In genomic region chr22:18077087-18077638, GRCh38 we compare ENCODE assay signal across 7 cellular contexts. TPM values are rescaled to one million over a fixed set of nuclear protein-coding genes. Genes with fewer than 3 reads are reported as not detected.
DNase-seq lines count a peak whose midpoint lies in the region; ATAC-seq and TF ChIP-seq lines count a peak whose summit lies in the region.

No MANE protein-coding gene starts in this region.

- H3K27me3 ChIP-seq in GM23248 (replicated peaks; ENCODE audit: insufficient read depth) (no peaks in the 10 kb centered on the region), hepatocyte (no peaks in the 10 kb centered on the region)

- H3K4me1 ChIP-seq in GM23248 (ENCODE audit: insufficient read depth) (peaks cover 16% of the 10 kb centered on the region), hepatocyte (ENCODE audit: insufficient read depth) (peaks cover 21% of the 10 kb centered on the region)

- peaks cover 15% of the 10 kb centered on the region for H3K36me3 Mint-ChIP-seq in T-helper 17 cell (ENCODE audit: low read depth)
- peaks cover 26 to 34% of the 10 kb centered on the region in 2 donors for H3K36me3 Mint-ChIP-seq in stimulated activated naive B cell treated with anti-CD40 and anti-IgM and Interleukin-4, amounts not matched to agents 10 μg/mL and 1 μg/mL and 100 μg/mL, for 72 hours

- no peak for TF ChIP-seq CTCF in hepatocyte (IDR thresholded peaks at IDR 0.05; ENCODE audit: poor library complexity)

- no peaks in the 10 kb centered on the region for H3K9me2 ChIP-seq in GM23248 (ENCODE audit: insufficient read depth)
- H3K9me2 ChIP-seq in hepatocyte (replicated peaks; ENCODE audit: insufficient read depth), result no peaks in the 10 kb centered on the region

- peak overlapping the region; percentile 93 for H3K9ac ChIP-seq in GM23248

- H3K36me3 ChIP-seq in GM23248 (ENCODE audit: low read depth), result peaks cover 12% of the 10 kb centered on the region; the same call in 1 of the 2 replicates
- H3K36me3 ChIP-seq in hepatocyte (replicated peaks; ENCODE audit: insufficient read depth, low read depth), result no peaks in the 10 kb centered on the region

- DNase-seq in GM23248 (no peak), T-helper 17 cell (no peak), hepatocyte (ENCODE audit: low spot score) (no peak), T-helper 9 cell (no peak)
- DNase-seq in stimulated activated naive B cell treated with anti-CD40 and anti-IgM and Interleukin-4, amounts not matched to agents 10 μg/mL and 1 μg/mL and 100 μg/mL, for 72 hours, result no peak

- H3K4me3 Mint-ChIP-seq in T-helper 17 cell, result peak overlapping the region; percentile 98
- H3K4me3 Mint-ChIP-seq in stimulated activated naive B cell treated with anti-CD40 and anti-IgM and Interleukin-4, amounts not matched to agents 10 μg/mL and 1 μg/mL and 100 μg/mL, for 72 hours, result peak overlapping the region; percentile 86 to 93

- H3K27ac Mint-ChIP-seq in T-helper 17 cell, result peak overlapping the region; percentile 96
- H3K27ac Mint-ChIP-seq in stimulated activated naive B cell treated with anti-CD40 and anti-IgM and Interleukin-4, amounts not matched to agents 10 μg/mL and 1 μg/mL and 100 μg/mL, for 72 hours, result peak overlapping the region; percentile 95

- peaks cover 52% of the 10 kb centered on the region for H3K79me2 ChIP-seq in GM23248 (ENCODE audit: insufficient read depth)
- peaks cover 47% of the 10 kb centered on the region for H3K79me2 ChIP-seq in hepatocyte

- H3K4me2 ChIP-seq in GM23248 (ENCODE audit: unreplicated experiment) (peak overlapping the region; percentile 90), hepatocyte (peak overlapping the region; percentile 84)

- H3K27ac ChIP-seq in GM23248 (peak overlapping the region; percentile 72), hepatocyte (peak overlapping the region; percentile 66)

- WGBS in GM23248 (ENCODE audit: low coverage in 1 of 2, low lambda C conversion rate in 2 of 2, missing lambda C conversion rate in 2 of 2), 2 experiments, result 5% methylated on average over 10 of the region's 10 CpGs
- 26% methylated on average over 10 of the region's 10 CpGs for WGBS in hepatocyte (ENCODE audit: low lambda C conversion rate, missing lambda C conversion rate)

- peaks cover 38% of the 10 kb centered on the region for H3K4me1 Mint-ChIP-seq in T-helper 17 cell
- peaks cover 42 to 56% of the 10 kb centered on the region in 2 donors for H3K4me1 Mint-ChIP-seq in stimulated activated naive B cell treated with anti-CD40 and anti-IgM and Interleukin-4, amounts not matched to agents 10 μg/mL and 1 μg/mL and 100 μg/mL, for 72 hours

- H4K20me1 ChIP-seq in GM23248 (ENCODE audit: insufficient read depth), result no peaks in the 10 kb centered on the region
- no peaks in the 10 kb centered on the region for H4K20me1 ChIP-seq in hepatocyte (ENCODE audit: insufficient read depth, poor library complexity, severe bottlenecking)

- no peak for ATAC-seq in T-helper 17 cell
- ATAC-seq in stimulated activated naive B cell treated with anti-CD40 and anti-IgM and Interleukin-4, amounts not matched to agents 10 μg/mL and 1 μg/mL and 100 μg/mL, for 72 hours (replicated peaks), result peak in 1 of 2 donors; percentile 8
- ATAC-seq in GM18868 (IDR thresholded peaks at IDR 0.05; ENCODE audit: unreplicated experiment), result no peak
- ATAC-seq in GM21390 (IDR thresholded peaks at IDR 0.05; ENCODE audit: unreplicated experiment), result no peak

- H3K4me3 ChIP-seq in GM23248, result peak overlapping the region; percentile 85
- H3K4me3 ChIP-seq in hepatocyte, result peak overlapping the region; percentile 63

- peak overlapping the region; percentile 79 for H2AFZ ChIP-seq in GM23248
- H2AFZ ChIP-seq in hepatocyte, result peak overlapping the region; percentile 70

- no peaks in the 10 kb centered on the region for H3K27me3 Mint-ChIP-seq in T-helper 17 cell
- no peaks in the 10 kb centered on the region for H3K27me3 Mint-ChIP-seq in stimulated activated naive B cell treated with anti-CD40 and anti-IgM and Interleukin-4, amounts not matched to agents 10 μg/mL and 1 μg/mL and 100 μg/mL, for 72 hours

- H3K9me3 ChIP-seq in GM23248 (ENCODE audit: low read depth) (no peaks in the 10 kb centered on the region), T-helper 17 cell (ENCODE audit: control insufficient read depth, low read length, poor library complexity, severe bottlenecking) (no peaks in the 10 kb centered on the region), hepatocyte (ENCODE audit: low read depth) (no peaks in the 10 kb centered on the region)

- H3F3A ChIP-seq in GM23248 (ENCODE audit: insufficient read depth), result peaks cover 9% of the 10 kb centered on the region; the same call in 1 of the 2 replicates

- H3K9me3 Mint-ChIP-seq in stimulated activated naive B cell treated with anti-CD40 and anti-IgM and Interleukin-4, amounts not matched to agents 10 μg/mL and 1 μg/mL and 100 μg/mL, for 72 hours, result peaks cover 0 to 3% of the 10 kb centered on the region in 2 donors

- in situ Hi-C loops in GM23248 (cut with MboI), result no loop called here

RNA-seq across cellular contexts. Expression of gene PEX26, which starts 0.6 kb away (rescaled TPM):
- 32.2 and 34.1 TPM in 2 replicates for total RNA-seq in GM23248 (2014; rRNA removed; shearing (Covaris generic))
- polyA plus RNA-seq in GM23248 (2016; fragmentation: Nextera tagmentation; extraction: Ambion mirVana) (4.0 and 4.7 TPM in 2 replicates), hepatocyte (3.7 and 5.4 TPM in 2 replicates)
- total RNA-seq in T-helper 17 cell (10 to 100 TPM; 28.4 to 37.3 TPM), hepatocyte (27.6 and 30.9 TPM in 2 replicates)

RNA-seq across cellular contexts. Expression of gene TUBA8, which starts 33.4 kb away (rescaled TPM):
- total RNA-seq in GM23248 (2014; rRNA removed; shearing (Covaris generic)), result 0.32 TPM in 1 of 2 replicates, not detected in the other
- polyA plus RNA-seq in GM23248 (2016; fragmentation: Nextera tagmentation; extraction: Ambion mirVana) (0.13 TPM in 1 of 2 replicates, not detected in the other), hepatocyte (0.33 and 0.46 TPM in 2 replicates)
- total RNA-seq in T-helper 17 cell (10 to 100 TPM in 1 of 2 donors, 1 to 10 TPM in 1; 2.3 to 27.0 TPM), hepatocyte (1.5 TPM in 1 of 2 replicates, not detected in the other)

RNA-seq across cellular contexts. Expression of gene MICAL3, which starts 52.8 kb away (rescaled TPM):
- total RNA-seq in GM23248 (2014; rRNA removed; shearing (Covaris generic)), result 25.1 and 33.9 TPM in 2 replicates
- 6.1 and 6.6 TPM in 2 replicates for polyA plus RNA-seq in GM23248 (2016; fragmentation: Nextera tagmentation; extraction: Ambion mirVana)
- 10 to 100 TPM; 28.9 to 37.0 TPM for total RNA-seq in T-helper 17 cell
- total RNA-seq in hepatocyte, result 15.4 and 22.7 TPM in 2 replicates
- polyA plus RNA-seq in hepatocyte, result 4.6 and 12.6 TPM in 2 replicates
